ENCODE assay signal across 9 cellular contexts in the genomic region with DNA sequence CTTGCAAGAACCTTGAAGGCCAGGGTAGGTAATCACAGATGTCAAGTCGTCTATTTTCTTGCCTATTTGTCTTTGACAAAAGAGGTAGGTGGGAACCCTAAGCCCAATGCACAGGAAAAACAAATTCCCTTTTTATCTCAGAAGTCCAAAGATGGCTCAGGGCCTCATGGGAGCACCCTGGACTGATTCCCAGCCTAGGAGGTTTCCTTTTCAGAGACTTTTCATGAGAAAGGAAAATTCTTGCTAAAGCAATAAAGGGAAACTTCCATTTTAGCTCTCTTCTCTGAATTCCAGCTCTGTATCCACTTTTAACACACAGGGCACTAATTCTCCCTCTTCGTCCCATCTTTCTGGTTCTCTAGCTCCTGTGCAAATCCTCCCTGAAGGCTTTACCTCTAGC. TPM values are rescaled to one million over a fixed set of nuclear protein-coding genes. Genes with fewer than 3 reads are reported as not detected.
DNase-seq lines count a peak whose midpoint lies in the region; ATAC-seq and TF ChIP-seq lines count a peak whose summit lies in the region.
"Had no signal": no experiment of that assay in that cellular context is flagged by ENCODE, and none has a peak within 500 bp of the region (broad histone marks: within the 10 kb centered on the region; RNA-seq: fewer than 3 reads in every experiment).

No MANE protein-coding gene starts in this region.

- H3K27me3 Mint-ChIP-seq in Calu3 (ENCODE audit: unreplicated experiment): no peaks in the 10 kb centered on the region
- peaks cover 3% of the 10 kb centered on the region for H3K27me3 Mint-ChIP-seq in activated CD4-positive, alpha-beta memory T cell treated with anti-CD3 and anti-CD28 coated beads, Interleukin-2, amount 10 ng/mL, durations not matched to agents 7 days and 5 days

- intact Hi-C loops in Calu3 (cut with micrococcal nuclease; ENCODE audit: unreplicated experiment): no loop called here
- intact Hi-C loops in psoas muscle (cut with DNase I): no loop called here

- H3K27ac Mint-ChIP-seq in Calu3 (ENCODE audit: unreplicated experiment): no peak overlapping the region
- H3K27ac Mint-ChIP-seq in activated CD4-positive, alpha-beta memory T cell treated with anti-CD3 and anti-CD28 coated beads, Interleukin-2, amount 10 ng/mL, durations not matched to agents 7 days and 5 days: no peak overlapping the region

- no peak for ATAC-seq in psoas muscle

- peaks cover 18% of the 10 kb centered on the region for H3K4me1 ChIP-seq in psoas muscle

- WGBS in psoas muscle, 3 donors: 27 to 33% (median 32%) methylated on average over 2 of the region's 2 CpGs

- CTCF ChIA-PET in Calu3 (lab: Charles Lee): no interaction called here
- CTCF ChIA-PET in activated CD4-positive, alpha-beta memory T cell treated with anti-CD3 and anti-CD28 coated beads, Interleukin-2, amount 10 ng/mL, durations not matched to agents 7 days and 5 days (lab: Charles Lee): interaction anchor here (2.3 kb wide), 1 partner anchor 151 kb away, joined by 8 read pairs; no protein-coding TSS in a partner anchor

- H3K9me3 ChIP-seq in psoas muscle: no peaks in the 10 kb centered on the region

- H3K36me3 ChIP-seq in psoas muscle (ENCODE audit: insufficient read depth in 1 of 2, low read depth in 1 of 2): peaks cover 8 to 37% of the 10 kb centered on the region in 2 donors

- H3K27me3 ChIP-seq in psoas muscle (ENCODE audit: insufficient read depth in 3 of 3, low read length in 2 of 3): no peaks in the 10 kb centered on the region

- peak overlapping the region; percentile 84 for H3K4me3 Mint-ChIP-seq in Calu3 (ENCODE audit: low read depth, unreplicated experiment)
- H3K4me3 Mint-ChIP-seq in activated CD4-positive, alpha-beta memory T cell treated with anti-CD3 and anti-CD28 coated beads, Interleukin-2, amount 10 ng/mL, durations not matched to agents 7 days and 5 days: peak overlapping the region; percentile 85

- DNase-seq in Calu3 (no peak), fibroblast of the conjunctiva (ENCODE audit: low read depth) (peak; percentile 8), psoas muscle (peak in 1 of 2 donors; percentile 59), NCI-H2227 treated with DMSO at 0.1 percent for 48 hours (lab: John Stamatoyannopoulos, UW) (no peak), middle frontal gyrus (ENCODE audit: extremely low spot score, low spot score) (no peak), midbrain (lab: John Stamatoyannopoulos, UW) (no peak), HPDE6-E6E7 (ENCODE audit: extremely low spot score) (no peak)
- DNase-seq in activated CD4-positive, alpha-beta memory T cell treated with anti-CD3 and anti-CD28 coated beads, Interleukin-2, amount 10 ng/mL, durations not matched to agents 7 days and 5 days: no peak
- DNase-seq: stimulated activated CD4-positive, alpha-beta T cell treated with anti-CD3 and anti-CD28 coated beads, Interleukin-4, amount 100 ng/mL, for 4 hours had no signal

- H3K9me3 Mint-ChIP-seq in Calu3 (ENCODE audit: low read depth, unreplicated experiment): no peaks in the 10 kb centered on the region
- no peaks in the 10 kb centered on the region for H3K9me3 Mint-ChIP-seq in activated CD4-positive, alpha-beta memory T cell treated with anti-CD3 and anti-CD28 coated beads, Interleukin-2, amount 10 ng/mL, durations not matched to agents 7 days and 5 days

- peaks cover 12% of the 10 kb centered on the region for H3K36me3 Mint-ChIP-seq in Calu3 (ENCODE audit: insufficient read depth, unreplicated experiment)
- peaks cover 39% of the 10 kb centered on the region for H3K36me3 Mint-ChIP-seq in activated CD4-positive, alpha-beta memory T cell treated with anti-CD3 and anti-CD28 coated beads, Interleukin-2, amount 10 ng/mL, durations not matched to agents 7 days and 5 days (ENCODE audit: low read depth)

- H3K4me3 ChIP-seq in psoas muscle: peak overlapping the region; percentile 86

- TF ChIP-seq CTCF in Calu3 (IDR thresholded peaks at IDR 0.05; ENCODE audit: unreplicated experiment) (no peak), psoas muscle (IDR thresholded peaks at IDR 0.05) (no peak)

- H3K27ac ChIP-seq in psoas muscle: peak overlapping the region; percentile 97

- POLR2A ChIA-PET in activated CD4-positive, alpha-beta memory T cell treated with anti-CD3 and anti-CD28 coated beads, Interleukin-2, amount 10 ng/mL, durations not matched to agents 7 days and 5 days (lab: Charles Lee): interaction anchor here (0.5 to 1.4 kb wide), 3 partner anchors 151 to 296 kb away, joined by 4 to 10 read pairs (median 4); a partner anchor contains a TSS

- BruUV-seq in Calu3 (replicated peaks; lab: Mats Ljungman, UMichigan): TSS peak; percentile 39

- peaks cover 9% of the 10 kb centered on the region for H3K4me1 Mint-ChIP-seq in Calu3 (ENCODE audit: low read depth, unreplicated experiment)
- H3K4me1 Mint-ChIP-seq in activated CD4-positive, alpha-beta memory T cell treated with anti-CD3 and anti-CD28 coated beads, Interleukin-2, amount 10 ng/mL, durations not matched to agents 7 days and 5 days: peaks cover 28% of the 10 kb centered on the region

RNA-seq across cellular contexts. Expression of a gene that starts 1.2 kb away (rescaled TPM):
- total RNA-seq in Calu3 (2022): 9.0 and 9.3 TPM in 2 replicates
- total RNA-seq in activated CD4-positive, alpha-beta memory T cell treated with anti-CD3 and anti-CD28 coated beads, Interleukin-2, amount 10 ng/mL, durations not matched to agents 7 days and 5 days: 10 to 100 TPM; 16.4 to 16.9 TPM
- 10 to 100 TPM; 17.4 to 41.5 (median 22.5) TPM for total RNA-seq in psoas muscle
- polyA plus RNA-seq in psoas muscle: 10 to 100 TPM in 2 of 3 donors, 1 to 10 TPM in 1; 5.8 to 25.1 (median 12.8) TPM
